Comparison of ENCODE assay signal across 29 cellular contexts in the genomic region with DNA sequence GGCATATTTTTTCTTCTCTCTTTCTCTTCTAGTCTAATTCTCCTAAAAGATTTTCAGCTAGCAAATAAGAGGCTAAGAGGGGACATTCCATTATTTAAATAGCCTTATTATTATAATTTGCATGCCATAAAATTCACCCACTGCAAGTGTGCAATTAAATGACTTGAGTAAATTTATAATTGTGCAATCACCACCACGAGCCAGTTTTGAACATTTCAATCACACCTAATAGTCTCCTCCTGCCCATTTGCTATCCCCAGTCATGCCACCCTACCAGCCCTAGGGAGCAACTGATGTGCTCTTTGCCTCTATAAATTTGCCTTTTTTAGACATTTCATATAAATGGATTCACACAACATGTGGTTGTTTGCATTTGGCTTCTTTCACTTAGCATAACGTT. TPM values are rescaled to one million over a fixed set of nuclear protein-coding genes. Genes with fewer than 3 reads are reported as not detected.
DNase-seq lines count a peak whose midpoint lies in the region; ATAC-seq, FAIRE-seq and TF ChIP-seq lines count a peak whose summit lies in the region.
"Had no signal": no experiment of that assay in that cellular context is flagged by ENCODE, and none has a peak within 500 bp of the region (broad histone marks: within the 10 kb centered on the region; RNA-seq: fewer than 3 reads in every experiment).

No MANE protein-coding gene starts in this region.

- H3K4me1 ChIP-seq in IMR-90 (ENCODE audit: control insufficient read depth, insufficient read depth, low read length) (no peaks in the 10 kb centered on the region), GM12878 (ENCODE audit: control insufficient read depth, insufficient read depth, low read length) (no peaks in the 10 kb centered on the region), H1 (replicated peaks in 1 of 4; ENCODE audit: control insufficient read depth in 3 of 4, insufficient read depth in 4 of 4, low read length in 3 of 4) (peaks cover 0 to 14% (median 4%) of the 10 kb centered on the region in 4 experiments; a peak in 4 of 7 replicates)
- H3K4me1 ChIP-seq: BE2C, BLaER1 had no signal

- H3K9ac ChIP-seq in IMR-90 (ENCODE audit: low read depth, low read length) (no peak overlapping the region), GM12878 (ENCODE audit: control insufficient read depth, insufficient read depth, low read length) (no peak overlapping the region), H1 (replicated peaks in 1 of 4; ENCODE audit: extremely low read depth in 1 of 4, low read depth in 3 of 4, low read length in 3 of 4) (no peak overlapping the region)
- H3K9ac ChIP-seq: BLaER1 had no signal

- no peak overlapping the region for H2AFZ ChIP-seq in IMR-90 (replicated peaks; ENCODE audit: low read length, poor library complexity)
- no peak overlapping the region for H2AFZ ChIP-seq in GM12878 (ENCODE audit: control insufficient read depth, low read depth, low read length)
- H2AFZ ChIP-seq in H1 (ENCODE audit: low read length) = no peak overlapping the region

- H4K91ac ChIP-seq in IMR-90 (ENCODE audit: insufficient read depth, low read depth, low read length) (no peak overlapping the region), H1 (replicated peaks; ENCODE audit: insufficient read length, low read length) (no peak overlapping the region)

- no peak for TF ChIP-seq POLR2A in IMR-90 (IDR thresholded peaks at IDR 0.05; ENCODE audit: low read depth, low read length)
- no peak for TF ChIP-seq POLR2A in GM12878 (IDR thresholded peaks at IDR 0.05; ENCODE audit: low read depth, low read length)
- TF ChIP-seq POLR2A in H1 (IDR thresholded peaks at IDR 0.05; ENCODE audit: control extremely low read depth in 1 of 2, low read depth in 2 of 2, low read length in 2 of 2) = no peak

- in situ Hi-C loops in IMR-90 (cut with MboI; ENCODE audit: low sequenced_read_pairs) = no loop called here
- in situ Hi-C loops in GM12878 (cut with MboI) = no loop called here
- in situ Hi-C loops in brain microvascular endothelial cell (cut with HindIII; ENCODE audit: low pct_ligation_motif_present, low sequenced_read_pairs) = no loop called here

- H3K18ac ChIP-seq in IMR-90 (ENCODE audit: low read depth, low read length) (no peak overlapping the region), H1 (ENCODE audit: extremely low read depth, low read length) (no peak overlapping the region)

- H3K4me3 ChIP-seq in IMR-90 (ENCODE audit: insufficient read depth, low read depth, low read length) (no peak overlapping the region), GM12878 (no peak overlapping the region), H1 (ENCODE audit: extremely low read depth in 1 of 4, insufficient read depth in 2 of 4, low read depth in 3 of 4, low read length in 4 of 4) (no peak overlapping the region), brain microvascular endothelial cell (ENCODE audit: low read depth, low read length) (no peak overlapping the region)
- H3K4me3 ChIP-seq: BLaER1 had no signal

- H2BK20ac ChIP-seq in IMR-90 (ENCODE audit: low read depth, low read length) (no peak overlapping the region), H1 (ENCODE audit: low read length) (no peak overlapping the region)

- FAIRE-seq in GM12878 (lab: Jason Lieb, UNC) (peak; percentile 49), H1 (lab: Jason Lieb, UNC) (no peak)
- FAIRE-seq: A204.1, GM12891, GM19239 had no signal

- no TSS peak for BruUV-seq in IMR-90 (replicated peaks; lab: Mats Ljungman, UMichigan)
- BruUV-seq in GM12878 (replicated peaks; lab: Mats Ljungman, UMichigan) = no TSS peak

- H3K9me3 ChIP-seq in IMR-90 (ENCODE audit: control insufficient read depth, insufficient read depth, low read length) (no peaks in the 10 kb centered on the region), GM12878 (replicated peaks; ENCODE audit: control insufficient read depth, insufficient read depth, low read length) (no peaks in the 10 kb centered on the region; the same call in 2 of the 3 replicates), H1 (ENCODE audit: insufficient read depth in 2 of 2, low read depth in 1 of 2, low read length in 1 of 2) (0 out of 4 replicates have a peak, but pooled peaks cover 0 to 2% of the 10 kb centered on the region in 2 experiments)
- H3K9me3 ChIP-seq: BE2C had no signal

- no peak overlapping the region for H3K27ac ChIP-seq in IMR-90 (ENCODE audit: insufficient read depth, low read length)
- no peak overlapping the region for H3K27ac ChIP-seq in GM12878 (ENCODE audit: control insufficient read depth, insufficient read depth)
- no peak overlapping the region for H3K27ac ChIP-seq in H1 (ENCODE audit: low read depth, low read length)
- no peak overlapping the region for H3K27ac ChIP-seq in brain microvascular endothelial cell
- H3K27ac ChIP-seq: BLaER1 had no signal

- dilution Hi-C loops in IMR-90 (cut with HindIII; ENCODE audit: low sequenced_read_pairs, unreplicated experiment) = no loop called here

- H2AK5ac ChIP-seq in IMR-90 (ENCODE audit: low read depth, low read length) (no peak overlapping the region), H1 (ENCODE audit: low read depth, low read length) (no peak overlapping the region)

- no peak overlapping the region for H2BK120ac ChIP-seq in IMR-90 (ENCODE audit: low read depth, low read length)
- no peak overlapping the region for H2BK120ac ChIP-seq in H1 (replicated peaks; ENCODE audit: low read depth, low read length)

- no peaks in the 10 kb centered on the region for H3K79me1 ChIP-seq in IMR-90 (ENCODE audit: low read depth in 1 of 2, low read length in 2 of 2)
- H3K79me1 ChIP-seq in H1 (ENCODE audit: low read depth, low read length) = no peaks in the 10 kb centered on the region

- H2BK12ac ChIP-seq in H1 (ENCODE audit: low read depth, low read length) = no peak overlapping the region

- TF ChIP-seq EP300 in GM12878 (IDR thresholded peaks at IDR 0.05; ENCODE audit: borderline replicate concordance in 1 of 2, control insufficient read depth in 1 of 2, low read depth in 2 of 2, low read length in 2 of 2) = no peak
- TF ChIP-seq EP300 in H1 (IDR thresholded peaks at IDR 0.05; ENCODE audit: borderline replicate concordance in 1 of 2, low read depth in 2 of 2, low read length in 2 of 2) = no peak

- no peak overlapping the region for H3K14ac ChIP-seq in IMR-90 (replicated peaks; ENCODE audit: low read depth, low read length)
- H3K14ac ChIP-seq in H1 (ENCODE audit: insufficient read length) = no peak overlapping the region

- POLR2A ChIA-PET in IMR-90 (lab: Charles Lee; ENCODE audit: unreplicated experiment) = no interaction called here
- POLR2A ChIA-PET in GM12878 (lab: Charles Lee) = interaction anchor here (0.7 kb wide), 1 partner anchor 12 kb away, joined by 3 read pairs; no protein-coding TSS in a partner anchor
- POLR2A ChIA-PET in H1 (lab: Charles Lee; ENCODE audit: partially characterized antibody) = interaction anchor here (0.6 to 1.4 kb wide), 3 partner anchors 12 to 94 kb away, joined by 3 to 4 read pairs (median 3); a partner anchor contains a TSS

- H3K79me2 ChIP-seq in GM12878 (ENCODE audit: control insufficient read depth, insufficient read depth, low read length) = no peaks in the 10 kb centered on the region
- no peaks in the 10 kb centered on the region for H3K79me2 ChIP-seq in H1 (ENCODE audit: control insufficient read depth in 1 of 2, insufficient read depth in 2 of 2, low read length in 2 of 2)

- no peak overlapping the region for H2AK9ac ChIP-seq in IMR-90 (replicated peaks; ENCODE audit: low read depth, low read length, poor library complexity)

- ATAC-seq in IMR-90 (ENCODE audit: low read depth) (no peak), GM12878 (no peak)

- no peaks in the 10 kb centered on the region for H3K23me2 ChIP-seq in H1 (ENCODE audit: low read depth, low read length)

- RAD21 ChIA-PET in GM12878 (lab: Charles Lee; ENCODE audit: unreplicated experiment) = no interaction called here

- H3K23ac ChIP-seq in IMR-90 (ENCODE audit: low read depth, low read length) (no peak overlapping the region), H1 (ENCODE audit: insufficient read length) (no peak overlapping the region)

- intact Hi-C loops in IMR-90 (cut with micrococcal nuclease) = no loop called here
- intact Hi-C loops in GM12878 (cut with micrococcal nuclease; ENCODE audit: unreplicated experiment) = no loop called here

- no peak overlapping the region for H4K5ac ChIP-seq in IMR-90 (ENCODE audit: low read depth, low read length)
- H4K5ac ChIP-seq in H1 (ENCODE audit: insufficient read length, low read depth, low read length) = no peak overlapping the region

- H4K20me1 ChIP-seq in IMR-90 (ENCODE audit: insufficient read depth, low read length) (no peaks in the 10 kb centered on the region), GM12878 (ENCODE audit: control insufficient read depth, insufficient read depth) (no peaks in the 10 kb centered on the region), H1 (replicated peaks in 1 of 2; ENCODE audit: control insufficient read depth in 1 of 2, insufficient read depth in 2 of 2, low read length in 2 of 2) (no peaks in the 10 kb centered on the region)
- H4K20me1 ChIP-seq: BLaER1 had no signal

- H2BK15ac ChIP-seq in IMR-90 (ENCODE audit: low read depth, low read length) = no peak overlapping the region
- H2BK15ac ChIP-seq in H1 (ENCODE audit: low read length) = no peak overlapping the region

- H2BK5ac ChIP-seq in IMR-90 (ENCODE audit: low read depth, low read length, poor library complexity, severe bottlenecking) (no peak overlapping the region), H1 (ENCODE audit: low read depth, low read length) (no peak overlapping the region)

- DNase-seq in IMR-90 = no peak
- DNase-seq in GM12878 (ENCODE audit: low read depth, low spot score) = no peak
- DNase-seq in H1 (ENCODE audit: low read depth in 1 of 2, low spot score in 2 of 2) = no peak
- no peak for DNase-seq in activated CD4-positive, alpha-beta T cell treated with anti-CD3 and anti-CD28 coated beads for 48 hours
- no peak for DNase-seq in brain microvascular endothelial cell
- DNase-seq: 8988T; ACHN; BE2C; C1 segment of cervical spinal cord; CD4-positive, alpha-beta memory T cell; CD4-positive, CD25-positive, alpha-beta regulatory T cell; CD8-positive, alpha-beta memory T cell; COR-L47; DMS 273 treated with DMSO at 0.1 percent for 48 hours; DMS153; DMS53; DMS79; DND-41; EL; GDM1 had no signal

- WGBS in IMR-90 (ENCODE audit: extremely low coverage in 2 of 2, insufficient read length in 1 of 2), 2 experiments = no CpG with 5 or more reads among the region's 2 CpGs
- WGBS in GM12878 (ENCODE audit: insufficient coverage, insufficient replicate concordance, low lambda C conversion rate, missing lambda C conversion rate) = 0% methylated on average over 2 of the region's 2 CpGs
- 97% methylated on average over 2 of the region's 2 CpGs; no CpG with 5 or more reads in 1 of the 2 experiments for WGBS in H1 (ENCODE audit: extremely low coverage in 1 of 2, insufficient coverage in 1 of 2, insufficient read length in 1 of 2, insufficient replicate concordance in 2 of 2, low coverage in 1 of 2, low lambda C conversion rate in 2 of 2, missing lambda C conversion rate in 1 of 2), 2 experiments

- no peak overlapping the region for H3K56ac ChIP-seq in IMR-90 (ENCODE audit: extremely low read depth, insufficient read depth, low read length)
- no peak overlapping the region for H3K56ac ChIP-seq in H1 (replicated peaks; ENCODE audit: insufficient read length, low read depth, low read length)

- TF ChIP-seq CTCF in IMR-90 (conservative IDR thresholded peaks at IDR 0.05; ENCODE audit: low read depth, low read length) = no peak
- no peak for TF ChIP-seq CTCF in GM12878 (IDR thresholded peaks at IDR 0.05 in 2 of 3, conservative IDR thresholded peaks at IDR 0.05 in 1 of 3; ENCODE audit: control insufficient read depth in 2 of 3, extremely low read depth in 1 of 3, insufficient read depth in 1 of 3, low read depth in 3 of 3, low read length in 3 of 3)
- TF ChIP-seq CTCF in H1 (IDR thresholded peaks at IDR 0.05; ENCODE audit: control extremely low read depth in 1 of 3, insufficient read depth in 1 of 3, low read depth in 1 of 3, low read length in 3 of 3) = no peak
- no peak for TF ChIP-seq CTCF in brain microvascular endothelial cell (IDR thresholded peaks at IDR 0.05; ENCODE audit: low read depth, low read length, missing control alignments)

- no peaks in the 10 kb centered on the region for H3K9me1 ChIP-seq in IMR-90 (ENCODE audit: insufficient read depth, low read length)

- no peak overlapping the region for H4K8ac ChIP-seq in IMR-90 (ENCODE audit: low read depth in 2 of 2, low read length in 2 of 2)
- no peak overlapping the region for H4K8ac ChIP-seq in H1 (ENCODE audit: extremely low read depth, insufficient read depth, low read length)

- CTCF ChIA-PET in IMR-90 (lab: Yijun Ruan, JAX) (no interaction called here), GM12878 (lab: Yijun Ruan, JAX) (no interaction called here), H1 (lab: Charles Lee; ENCODE audit: partially characterized antibody) (interaction anchor here (0.9 to 4.0 kb wide), 3 partner anchors 11 to 46 kb away, joined by 6 to 18 read pairs (median 7); a partner anchor contains a TSS)

- H3K4ac ChIP-seq in IMR-90 (ENCODE audit: low read depth, low read length) (no peak overlapping the region), H1 (replicated peaks; ENCODE audit: insufficient read length, low read depth, low read length) (no peak overlapping the region)

- H3K4me2 ChIP-seq in IMR-90 (ENCODE audit: low read depth, low read length) (no peak overlapping the region), GM12878 (ENCODE audit: control insufficient read depth, insufficient read depth) (no peak overlapping the region), H1 (ENCODE audit: insufficient read depth in 1 of 2, low read depth in 2 of 2, low read length in 2 of 2) (no peak overlapping the region)
- H3K4me2 ChIP-seq: BLaER1 had no signal

- H3K36me3 ChIP-seq in IMR-90 (ENCODE audit: control insufficient read depth, insufficient read depth, low read length) = no peaks in the 10 kb centered on the region
- no peaks in the 10 kb centered on the region for H3K36me3 ChIP-seq in GM12878 (ENCODE audit: control insufficient read depth in 2 of 2, insufficient read depth in 2 of 2, low read length in 1 of 2)
- no peaks in the 10 kb centered on the region for H3K36me3 ChIP-seq in H1 (ENCODE audit: control insufficient read depth in 2 of 4, insufficient read depth in 4 of 4, low read length in 3 of 4)
- H3K36me3 ChIP-seq in brain microvascular endothelial cell (replicated peaks) = no peaks in the 10 kb centered on the region
- H3K36me3 ChIP-seq: BE2C, BLaER1 had no signal

- SMC1A ChIA-PET in GM12878 (lab: Charles Lee; ENCODE audit: uncharacterized antibody, unreplicated experiment) = no interaction called here

- no peak for TF ChIP-seq RAD21 in IMR-90 (IDR thresholded peaks at IDR 0.05; ENCODE audit: low read length)
- TF ChIP-seq RAD21 in GM12878 (IDR thresholded peaks at IDR 0.05; ENCODE audit: insufficient read depth, low read depth, low read length) = no peak
- TF ChIP-seq RAD21 in H1 (IDR thresholded peaks at IDR 0.05 in 1 of 2, conservative IDR thresholded peaks at IDR 0.05 in 1 of 2; ENCODE audit: low read depth in 2 of 2, low read length in 2 of 2) = no peak

- no peaks in the 10 kb centered on the region for H3K27me3 ChIP-seq in IMR-90 (ENCODE audit: control insufficient read depth, insufficient read depth, low read length)
- H3K27me3 ChIP-seq in GM12878 (replicated peaks in 1 of 2; ENCODE audit: control insufficient read depth in 2 of 2, insufficient read depth in 2 of 2, low read length in 1 of 2) = no peaks in the 10 kb centered on the region; a peak in 1 of 4 replicates
- no peaks in the 10 kb centered on the region for H3K27me3 ChIP-seq in H1 (replicated peaks in 1 of 4; ENCODE audit: control insufficient read depth in 3 of 4, extremely low read depth in 1 of 4, insufficient read depth in 3 of 4, low read length in 3 of 4)
- no peaks in the 10 kb centered on the region for H3K27me3 ChIP-seq in brain microvascular endothelial cell (replicated peaks)
- H3K27me3 ChIP-seq: BE2C, BLaER1 had no signal

RNA-seq across cellular contexts. Expression of a gene that starts 12.0 kb away (rescaled TPM):
- total RNA-seq in IMR-90 (2012; rRNA removed) (not detected in 2 replicates), GM12878 (2014; rRNA removed) (not detected in 2 replicates), GM12878 (2014; rRNA removed; fragmentation: Illumina TruSeq; extraction: Trizol) (not detected in 2 replicates), GM12878 (2021) (not detected in 2 replicates)
- polyA plus RNA-seq in IMR-90 (2012; rRNA removed) (not detected in 2 replicates), GM12878 (2011; rRNA removed) (not detected in 2 replicates), GM12878 (2014; fragmentation: Illumina TruSeq; extraction: Trizol) (not detected in 2 replicates), GM12878 (2014; fragmentation: Nextera tagmentation; extraction: Ambion mirVana) (not detected), GM12878 (2014; rRNA removed) (not detected in 2 replicates), GM12878 (2016; fragmentation: Nextera tagmentation; extraction: Ambion mirVana) (not detected), H1 (2011; rRNA removed) (0.24 and 0.30 TPM in 2 replicates)
- not detected in 2 replicates for polyA plus RNA-seq in IMR-90 (2012; cell fraction: cytosol; rRNA removed)
- polyA plus RNA-seq in IMR-90 (2012; cell fraction: nucleus; rRNA removed; ENCODE audit: low replicate concordance) = not detected in 2 replicates
- total RNA-seq in GM12878 (2013; cell fraction: nucleolus; rRNA removed) = not detected in 2 replicates
- not detected for polyA plus RNA-seq in GM12878 (2011; ENCODE audit: low read depth)
- not detected in 2 replicates for polyA plus RNA-seq in GM12878 (2011; cell fraction: cytosol; rRNA removed)
- polyA plus RNA-seq in GM12878 (2011; cell fraction: nucleus; rRNA removed) = not detected in 2 replicates
- polyA plus RNA-seq in GM12878 (2012) = not detected in 2 replicates
- not detected in 2 replicates for polyA minus RNA-seq in GM12878 (2011; rRNA and poly(A)+ RNA removed)
- polyA minus RNA-seq in GM12878 (2011; cell fraction: cytosol; rRNA and poly(A)+ RNA removed) = not detected in 2 replicates
- polyA minus RNA-seq in GM12878 (2011; cell fraction: nucleus; rRNA and poly(A)+ RNA removed) = not detected in 2 replicates
- not detected in 2 replicates for total RNA-seq in H1 (2021; fragmentation: NEBNext Ultra II Directional; extraction: Animal tissue kit (Norgen Biotek cat#: 25700))
- polyA plus RNA-seq in H1 (2011; cell fraction: cytosol; rRNA removed) = 0.17 TPM
- 0.19 TPM for polyA plus RNA-seq in H1 (2011; cell fraction: nucleus; rRNA removed)
- polyA plus RNA-seq in H1 (2012, experiment 1 of 2) = 0.16 to 0.28 TPM (median 0.17 TPM) in 3 of 4 replicates, not detected in the other
- 0.05 TPM for polyA plus RNA-seq in H1 (2012, experiment 2 of 2)
- polyA plus RNA-seq in H1 (2013, experiment 1 of 2) = not detected
- 0.04 TPM for polyA plus RNA-seq in H1 (2013, experiment 2 of 2)
- 0.51 and 0.60 TPM in 2 replicates for polyA minus RNA-seq in H1 (2011; rRNA and poly(A)+ RNA removed)
- polyA minus RNA-seq in H1 (2011; cell fraction: cytosol; rRNA and poly(A)+ RNA removed) = not detected
- not detected for polyA minus RNA-seq in H1 (2011; cell fraction: nucleus; rRNA and poly(A)+ RNA removed)
- total RNA-seq: A673; CD4-positive, alpha-beta memory T cell; CD4-positive, CD25-positive, alpha-beta regulatory T cell; CD8-positive, alpha-beta memory T cell; Daoy; G401 had no signal
- polyA plus RNA-seq: AG04450; CD14-positive monocyte; CD4-positive, alpha-beta memory T cell; CD4-positive, CD25-positive, alpha-beta regulatory T cell; CD8-positive, alpha-beta memory T cell had no signal

RNA-seq across cellular contexts. Expression of a gene that starts 55.8 kb away (rescaled TPM):
- total RNA-seq in IMR-90 (2012; rRNA removed) (not detected in 2 replicates), GM12878 (2014; rRNA removed) (not detected in 2 replicates), GM12878 (2014; rRNA removed; fragmentation: Illumina TruSeq; extraction: Trizol) (not detected in 2 replicates), GM12878 (2021) (not detected in 2 replicates)
- polyA plus RNA-seq in IMR-90 (2012; rRNA removed) (not detected in 2 replicates), GM12878 (2011; rRNA removed) (not detected in 2 replicates), GM12878 (2014; fragmentation: Illumina TruSeq; extraction: Trizol) (not detected in 2 replicates), GM12878 (2014; fragmentation: Nextera tagmentation; extraction: Ambion mirVana) (under 1 TPM in 1 of 2 experiments, not detected in 1; 0.03 TPM), GM12878 (2014; rRNA removed) (not detected in 2 replicates), GM12878 (2016; fragmentation: Nextera tagmentation; extraction: Ambion mirVana) (not detected), H1 (2011; rRNA removed) (not detected in 2 replicates)
- not detected in 2 replicates for polyA plus RNA-seq in IMR-90 (2012; cell fraction: cytosol; rRNA removed)
- polyA plus RNA-seq in IMR-90 (2012; cell fraction: nucleus; rRNA removed; ENCODE audit: low replicate concordance) = not detected in 2 replicates
- not detected in 2 replicates for total RNA-seq in GM12878 (2013; cell fraction: nucleolus; rRNA removed)
- not detected for polyA plus RNA-seq in GM12878 (2011; ENCODE audit: low read depth)
- not detected in 2 replicates for polyA plus RNA-seq in GM12878 (2011; cell fraction: cytosol; rRNA removed)
- not detected in 2 replicates for polyA plus RNA-seq in GM12878 (2011; cell fraction: nucleus; rRNA removed)
- not detected in 2 replicates for polyA plus RNA-seq in GM12878 (2012)
- not detected in 2 replicates for polyA minus RNA-seq in GM12878 (2011; rRNA and poly(A)+ RNA removed)
- not detected in 2 replicates for polyA minus RNA-seq in GM12878 (2011; cell fraction: cytosol; rRNA and poly(A)+ RNA removed)
- not detected in 2 replicates for polyA minus RNA-seq in GM12878 (2011; cell fraction: nucleus; rRNA and poly(A)+ RNA removed)
- not detected in 2 replicates for total RNA-seq in H1 (2021; fragmentation: NEBNext Ultra II Directional; extraction: Animal tissue kit (Norgen Biotek cat#: 25700))
- not detected for polyA plus RNA-seq in H1 (2011; cell fraction: cytosol; rRNA removed)
- polyA plus RNA-seq in H1 (2011; cell fraction: nucleus; rRNA removed) = not detected
- not detected in 4 replicates for polyA plus RNA-seq in H1 (2012, experiment 1 of 2)
- polyA plus RNA-seq in H1 (2012, experiment 2 of 2) = not detected
- not detected for polyA plus RNA-seq in H1 (2013, experiment 1 of 2)
- polyA plus RNA-seq in H1 (2013, experiment 2 of 2) = not detected
- polyA minus RNA-seq in H1 (2011; rRNA and poly(A)+ RNA removed) = not detected in 2 replicates
- polyA minus RNA-seq in H1 (2011; cell fraction: cytosol; rRNA and poly(A)+ RNA removed) = not detected
- not detected for polyA minus RNA-seq in H1 (2011; cell fraction: nucleus; rRNA and poly(A)+ RNA removed)
- total RNA-seq: A673; CD4-positive, alpha-beta memory T cell; CD4-positive, CD25-positive, alpha-beta regulatory T cell; CD8-positive, alpha-beta memory T cell; Daoy; G401 had no signal
- polyA plus RNA-seq: AG04450; CD14-positive monocyte; CD4-positive, alpha-beta memory T cell; CD4-positive, CD25-positive, alpha-beta regulatory T cell; CD8-positive, alpha-beta memory T cell had no signal
